ENCODE assay signal across 1 cellular context in genomic region chr15:32898991-32899613, GRCh38.
TF ChIP-seq lines count a peak whose summit lies in the region.

No MANE protein-coding gene starts in this region.

TF ChIP-seq in WTC11, 78 proteins besides CTCF, POLR2A, EP300 and RAD21 (continued from another document):
- TF ChIP-seq FOXK1 (CRISPR knock-in tag; IDR thresholded peaks at IDR 0.05) (peak; percentile 82; the same call in 1 of the 2 replicates), FOXP1 (CRISPR knock-in tag; IDR thresholded peaks at IDR 0.05; ENCODE audit: borderline replicate concordance) (peak; percentile 73), ZBTB21 (CRISPR knock-in tag; IDR thresholded peaks at IDR 0.05; ENCODE audit: borderline replicate concordance) (peak; percentile 49; the same call in 1 of the 2 replicates), AR (CRISPR knock-in tag; IDR thresholded peaks at IDR 0.05) (no peak), ETV6 (CRISPR knock-in tag; IDR thresholded peaks at IDR 0.05) (peak; percentile 84), RORB (CRISPR knock-in tag; IDR thresholded peaks at IDR 0.05) (no peak)
